In genomic region chr2:26562811-26563645, GRCh38 we compare ENCODE assay signal across 10 cellular contexts.
DNase-seq lines count a peak whose midpoint lies in the region; ATAC-seq lines count a peak whose summit lies in the region.
"Had no signal": no experiment of that assay in that cellular context is flagged by ENCODE, and none has a peak within 500 bp of the region (broad histone marks: within the 10 kb centered on the region; RNA-seq: fewer than 3 reads in every experiment).

No MANE protein-coding gene starts in this region.

- H3K4me3 Mint-ChIP-seq in activated naive CD8-positive, alpha-beta T cell treated with anti-CD3 and anti-CD28 coated beads for 36 hours: peak overlapping the region; percentile 22
- H3K4me3 Mint-ChIP-seq: nephron had no signal

- DNase-seq in NCI-H748 (lab: John Stamatoyannopoulos, UW; ENCODE audit: unreplicated experiment) (peak; percentile 47), NCI-H748 treated with DMSO at 0.1 percent for 48 hours (lab: John Stamatoyannopoulos, UW) (no peak), iris pigment epithelial cell (ENCODE audit: low read depth) (peak; percentile 19), stromal cell of bone marrow (ENCODE audit: low read depth) (peak; percentile 19), NCI-H82 (lab: John Stamatoyannopoulos, UW) (no peak), germinal center (ENCODE audit: low spot score) (no peak)
- no peak for DNase-seq in activated naive CD8-positive, alpha-beta T cell treated with anti-CD3 and anti-CD28 coated beads for 36 hours

- H3K27ac Mint-ChIP-seq in activated naive CD8-positive, alpha-beta T cell treated with anti-CD3 and anti-CD28 coated beads for 36 hours: no peak overlapping the region
- H3K27ac Mint-ChIP-seq: nephron, T-cell had no signal

- no peaks in the 10 kb centered on the region for H3K36me3 Mint-ChIP-seq in activated naive CD8-positive, alpha-beta T cell treated with anti-CD3 and anti-CD28 coated beads for 36 hours
- H3K36me3 Mint-ChIP-seq: T-cell had no signal

- H3K4me1 Mint-ChIP-seq in activated naive CD8-positive, alpha-beta T cell treated with anti-CD3 and anti-CD28 coated beads for 36 hours: peaks cover 2% of the 10 kb centered on the region

- no peaks in the 10 kb centered on the region for H3K9me3 Mint-ChIP-seq in activated naive CD8-positive, alpha-beta T cell treated with anti-CD3 and anti-CD28 coated beads for 36 hours
- H3K9me3 Mint-ChIP-seq: nephron, T-cell had no signal

- no peak for ATAC-seq in GM19324 (IDR thresholded peaks at IDR 0.05; ENCODE audit: low FRiP score, unreplicated experiment)

- H3K27me3 Mint-ChIP-seq in activated naive CD8-positive, alpha-beta T cell treated with anti-CD3 and anti-CD28 coated beads for 36 hours: peaks cover 75% of the 10 kb centered on the region

Comparison
In these comparisons a context has a peak if more than half of its experiments do, and no peak if none do; other contexts are left out.
1. DNase-seq: peak in NCI-H748 (single experiment), iris pigment epithelial cell (single experiment) and stromal cell of bone marrow (single experiment); none in NCI-H748 treated with DMSO at 0.1 percent for 48 hours (single experiment), activated naive CD8-positive, alpha-beta T cell treated with anti-CD3 and anti-CD28 coated beads for 36 hours (single experiment), NCI-H82 (single experiment) and germinal center (single experiment).